Comparison of ENCODE assay signal across 8 cellular contexts in the genomic region with DNA sequence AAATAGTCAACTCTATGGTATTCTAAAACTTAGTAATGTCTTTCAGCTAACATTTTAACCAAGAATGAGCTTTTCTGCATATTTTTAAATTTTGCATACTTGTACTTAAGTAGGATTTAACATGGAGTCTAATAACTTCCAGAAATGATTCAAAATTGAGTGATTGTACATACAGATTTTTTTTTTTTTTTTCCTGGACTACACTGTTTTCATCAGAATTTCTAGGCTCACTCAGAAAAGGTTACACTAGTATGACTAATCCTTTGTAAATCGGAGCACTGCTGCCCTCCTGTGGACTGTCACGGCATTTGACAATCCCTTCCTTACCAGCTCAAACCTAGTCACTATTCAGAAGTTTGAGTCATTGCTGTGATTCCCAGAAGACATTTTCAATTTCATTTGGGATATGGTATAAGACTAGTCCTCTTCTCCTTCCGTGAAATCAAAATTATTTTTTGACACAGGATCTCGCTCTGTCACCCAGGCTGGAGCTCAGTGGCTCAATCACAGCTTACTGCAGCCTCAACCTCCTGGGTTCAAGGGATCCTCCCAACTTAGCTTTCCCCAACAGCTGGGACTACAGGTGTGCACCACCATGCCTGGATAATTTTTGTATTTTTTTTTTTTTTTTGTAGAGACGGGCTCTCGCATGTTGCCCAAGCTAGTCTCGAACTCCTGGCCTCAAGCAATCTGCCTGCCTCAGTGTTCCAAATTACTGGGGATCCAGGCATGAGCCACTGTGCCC. TPM values are rescaled to one million over a fixed set of nuclear protein-coding genes. Genes with fewer than 3 reads are reported as not detected.
A peak's percentile ranks its signal among the peaks of the same experiment; 100 is the strongest.
DNase-seq lines count a peak whose midpoint lies in the region; ATAC-seq and TF ChIP-seq lines count a peak whose summit lies in the region.

No MANE protein-coding gene starts in this region.

- no peak overlapping the region for H2AFZ ChIP-seq in PC-3 (ENCODE audit: low read length)

- peaks cover 10% of the 10 kb centered on the region for H3K4me1 ChIP-seq in CD4-positive, CD25-positive, alpha-beta regulatory T cell (ENCODE audit: control insufficient read depth, insufficient read depth, low read length, poor library complexity, severe bottlenecking)
- H3K4me1 ChIP-seq in PC-3 (ENCODE audit: insufficient read depth, low read length) (peaks cover 5% of the 10 kb centered on the region; the same call in 1 of the 2 replicates), esophagus squamous epithelium (peaks cover 0 to 25% (median 5%) of the 10 kb centered on the region in 3 donors)

- H3K27me3 ChIP-seq in CD4-positive, CD25-positive, alpha-beta regulatory T cell (ENCODE audit: control insufficient read depth, insufficient read depth, low read length) = no peaks in the 10 kb centered on the region
- no peaks in the 10 kb centered on the region for H3K27me3 ChIP-seq in PC-3 (ENCODE audit: low read length)
- no peaks in the 10 kb centered on the region for H3K27me3 ChIP-seq in esophagus squamous epithelium

- intact Hi-C loops in PC-3 (cut with micrococcal nuclease) = loop anchor here (1.0 to 2.0 kb wide), 4 partner anchors 47 to 143 kb away; no protein-coding TSS in a partner anchor
- intact Hi-C loops in esophagus squamous epithelium (cut with DNase I) = no loop called here

- no peaks in the 10 kb centered on the region for H3K9me3 Mint-ChIP-seq in CD4-positive, CD25-positive, alpha-beta regulatory T cell
- H3K9me3 Mint-ChIP-seq in naive thymus-derived CD8-positive, alpha-beta T cell = no peaks in the 10 kb centered on the region

- peaks cover 10 to 35% (median 31%) of the 10 kb centered on the region in 4 donors for H3K4me1 Mint-ChIP-seq in CD4-positive, CD25-positive, alpha-beta regulatory T cell
- H3K4me1 Mint-ChIP-seq in naive thymus-derived CD8-positive, alpha-beta T cell = peaks cover 24 to 52% (median 45%) of the 10 kb centered on the region in 4 donors

- H3K4me2 ChIP-seq in PC-3 (ENCODE audit: low read length) = no peak overlapping the region

- DNase-seq in CD4-positive, CD25-positive, alpha-beta regulatory T cell = peak; percentile 60 to 76 (median 62)
- DNase-seq in HS-5 (ENCODE audit: low read depth) = peak; percentile 89
- DNase-seq in PC-3 = peak; percentile 96
- peak; percentile 75 for DNase-seq in activated T-cell treated with anti-CD3 and anti-CD28 coated beads for 4 hours
- DNase-seq in esophagus squamous epithelium (lab: John Stamatoyannopoulos, UW) = no peak
- DNase-seq in naive thymus-derived CD8-positive, alpha-beta T cell = peak; percentile 50 to 87 (median 66)
- DNase-seq in stimulated activated naive CD4-positive, alpha-beta T cell (lab: John Stamatoyannopoulos, UW) = peak; percentile 40 to 69 (median 58)

- CTCF ChIA-PET in PC-3 (lab: Charles Lee) = interaction anchor here (0.5 to 1.8 kb wide), 12 partner anchors 21 to 731 kb away, joined by 3 to 13 read pairs (median 6); no protein-coding TSS in a partner anchor

- H4K20me1 ChIP-seq in PC-3 (ENCODE audit: low read length) = no peaks in the 10 kb centered on the region

- POLR2A ChIA-PET in PC-3 (lab: Charles Lee; ENCODE audit: unreplicated experiment) = no interaction called here
- POLR2A ChIA-PET in naive thymus-derived CD8-positive, alpha-beta T cell (lab: Charles Lee) = interaction anchor here (0.6 to 3.4 kb wide), 13 partner anchors 24 to 1114 kb away, joined by 3 to 12 read pairs (median 5); partner anchors contain the start of gene CD46

- no TSS peak for BruUV-seq in PC-3 (replicated peaks; lab: Mats Ljungman, UMichigan)

- H3K4me3 ChIP-seq in CD4-positive, CD25-positive, alpha-beta regulatory T cell (ENCODE audit: low read depth, low read length) = no peak overlapping the region
- H3K4me3 ChIP-seq in PC-3 (ENCODE audit: low read length) = no peak overlapping the region
- H3K4me3 ChIP-seq in esophagus squamous epithelium = no peak overlapping the region

- peaks cover 6% of the 10 kb centered on the region for H3F3A ChIP-seq in PC-3 (ENCODE audit: low read length, unreplicated experiment)

- H3K36me3 Mint-ChIP-seq in CD4-positive, CD25-positive, alpha-beta regulatory T cell = peaks cover 17% of the 10 kb centered on the region
- H3K36me3 Mint-ChIP-seq in naive thymus-derived CD8-positive, alpha-beta T cell = peaks cover 0 to 51% (median 0%) of the 10 kb centered on the region in 3 donors

- TF ChIP-seq POLR2A in esophagus squamous epithelium (IDR thresholded peaks at IDR 0.05) = no peak

- peak; percentile 86 for TF ChIP-seq CTCF in PC-3 (conservative IDR thresholded peaks at IDR 0.05; ENCODE audit: low read depth, low read length)
- peak; percentile 58 to 85 (median 80) for TF ChIP-seq CTCF in esophagus squamous epithelium (IDR thresholded peaks at IDR 0.05)

- H3K9me2 ChIP-seq in PC-3 (replicated peaks; ENCODE audit: low read length) = no peaks in the 10 kb centered on the region

- H3K36me3 ChIP-seq in CD4-positive, CD25-positive, alpha-beta regulatory T cell (ENCODE audit: control insufficient read depth, insufficient read depth, low read length) = peaks cover 40% of the 10 kb centered on the region
- H3K36me3 ChIP-seq in PC-3 (ENCODE audit: low read depth, low read length) = peaks cover 30% of the 10 kb centered on the region; the same call in 1 of the 2 replicates
- H3K36me3 ChIP-seq in esophagus squamous epithelium = peaks cover 0 to 71% (median 11%) of the 10 kb centered on the region in 3 donors

- H3K27ac ChIP-seq in CD4-positive, CD25-positive, alpha-beta regulatory T cell (ENCODE audit: insufficient read depth, low read length, poor library complexity, severe bottlenecking) = no peak overlapping the region
- H3K27ac ChIP-seq in PC-3 (ENCODE audit: low read length) (no peak overlapping the region), esophagus squamous epithelium (peak overlapping the region in 3 of 4 donors; percentile 27 to 42 (median 31))

- H3K9ac ChIP-seq in PC-3 (ENCODE audit: low read length) = no peak overlapping the region

- no peak overlapping the region for H3K27ac Mint-ChIP-seq in CD4-positive, CD25-positive, alpha-beta regulatory T cell
- H3K27ac Mint-ChIP-seq in naive thymus-derived CD8-positive, alpha-beta T cell = peak overlapping the region in 5 of 10 donors; percentile 12 to 73 (median 44)

- no peaks in the 10 kb centered on the region for H3K27me3 Mint-ChIP-seq in CD4-positive, CD25-positive, alpha-beta regulatory T cell
- no peaks in the 10 kb centered on the region for H3K27me3 Mint-ChIP-seq in naive thymus-derived CD8-positive, alpha-beta T cell

- 26 to 40% methylated on average over 5 to 7 of the region's 7 CpGs for WGBS in esophagus squamous epithelium, 2 donors

- H3K9me3 ChIP-seq in CD4-positive, CD25-positive, alpha-beta regulatory T cell (ENCODE audit: control insufficient read depth in 2 of 2, low read length in 2 of 2) = no peaks in the 10 kb centered on the region
- H3K9me3 ChIP-seq in PC-3 (ENCODE audit: low read length) (no peaks in the 10 kb centered on the region), esophagus squamous epithelium (no peaks in the 10 kb centered on the region)

- peak; percentile 85 to 88 for ATAC-seq in CD4-positive, CD25-positive, alpha-beta regulatory T cell (ENCODE audit: low read depth in 2 of 2)
- ATAC-seq in GM19463 (IDR thresholded peaks at IDR 0.05; ENCODE audit: unreplicated experiment) (peak; percentile 79), PC-3 (peak; percentile 91)
- ATAC-seq in naive thymus-derived CD8-positive, alpha-beta T cell = peak; percentile 75 to 80

- H3K79me2 ChIP-seq in PC-3 (ENCODE audit: low read length) = no peaks in the 10 kb centered on the region

- no peak overlapping the region for H3K4me3 Mint-ChIP-seq in CD4-positive, CD25-positive, alpha-beta regulatory T cell
- H3K4me3 Mint-ChIP-seq in naive thymus-derived CD8-positive, alpha-beta T cell = peak overlapping the region in 2 of 10 donors; percentile 18 to 35

RNA-seq across cellular contexts. Expression of gene CD46, which starts 45.5 kb away (rescaled TPM):
- total RNA-seq in CD4-positive, CD25-positive, alpha-beta regulatory T cell = 123 TPM
- 100 to 1,000 TPM; 117 to 159 (median 149) TPM for polyA plus RNA-seq in CD4-positive, CD25-positive, alpha-beta regulatory T cell
- total RNA-seq in PC-3 (2014; rRNA removed) (116 and 119 TPM in 2 replicates), esophagus squamous epithelium (100 to 1,000 TPM; 131 to 191 (median 157) TPM)
- 100 to 1,000 TPM; 225 to 234 TPM for total RNA-seq in naive thymus-derived CD8-positive, alpha-beta T cell
- 100 to 1,000 TPM; 112 to 137 (median 123) TPM for polyA plus RNA-seq in naive thymus-derived CD8-positive, alpha-beta T cell

Comparison
In these comparisons a context has a peak if more than half of its experiments do, and no peak if none do; other contexts are left out.
1. H3K27ac ChIP-seq: peak in esophagus squamous epithelium (3 of 4); none in CD4-positive, CD25-positive, alpha-beta regulatory T cell (single experiment) and PC-3 (single experiment).
2. Peak in every context shown above with its lines, with median percentiles within 50 percentile points of each other: ATAC-seq.